Comparison of ENCODE assay signal across 1 cellular context in the genomic region with DNA sequence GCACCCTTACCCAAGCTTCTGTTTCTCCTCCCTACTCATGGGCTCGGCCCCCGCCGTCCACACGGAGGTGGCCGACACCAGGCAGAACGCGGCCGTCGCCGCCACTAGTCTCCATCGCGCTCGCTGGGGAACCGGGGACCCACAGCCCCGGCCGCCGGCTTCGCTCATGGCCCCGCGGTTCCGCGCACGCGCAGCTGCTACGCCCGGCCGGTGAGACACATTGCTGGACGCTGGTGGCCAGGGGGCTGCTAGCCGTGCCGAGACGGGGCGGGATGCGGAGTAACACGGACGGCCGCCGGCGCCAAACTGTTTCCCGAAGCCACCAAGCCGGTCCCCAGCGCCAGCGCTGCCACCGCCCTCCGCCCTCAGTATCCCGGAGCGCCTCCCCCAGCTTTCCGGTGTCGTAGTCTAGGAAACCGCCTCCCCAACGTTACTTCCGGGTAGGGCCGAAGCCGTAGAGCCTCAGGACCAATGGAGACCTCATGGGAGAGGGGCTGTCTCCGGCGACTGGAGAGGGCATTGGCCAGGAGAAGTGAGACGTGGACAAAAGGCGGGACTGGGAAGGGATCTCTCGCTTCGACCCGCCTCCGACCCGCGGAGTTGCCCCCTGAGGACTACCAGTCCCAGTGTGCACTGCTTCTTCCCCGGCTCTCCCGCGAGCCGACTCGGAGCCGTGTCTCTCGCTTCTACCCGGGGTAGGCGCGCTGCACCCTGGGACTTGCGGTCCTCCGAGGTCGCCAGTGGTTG.
TF ChIP-seq lines count a peak whose summit lies in the region.

A gene with protein sequence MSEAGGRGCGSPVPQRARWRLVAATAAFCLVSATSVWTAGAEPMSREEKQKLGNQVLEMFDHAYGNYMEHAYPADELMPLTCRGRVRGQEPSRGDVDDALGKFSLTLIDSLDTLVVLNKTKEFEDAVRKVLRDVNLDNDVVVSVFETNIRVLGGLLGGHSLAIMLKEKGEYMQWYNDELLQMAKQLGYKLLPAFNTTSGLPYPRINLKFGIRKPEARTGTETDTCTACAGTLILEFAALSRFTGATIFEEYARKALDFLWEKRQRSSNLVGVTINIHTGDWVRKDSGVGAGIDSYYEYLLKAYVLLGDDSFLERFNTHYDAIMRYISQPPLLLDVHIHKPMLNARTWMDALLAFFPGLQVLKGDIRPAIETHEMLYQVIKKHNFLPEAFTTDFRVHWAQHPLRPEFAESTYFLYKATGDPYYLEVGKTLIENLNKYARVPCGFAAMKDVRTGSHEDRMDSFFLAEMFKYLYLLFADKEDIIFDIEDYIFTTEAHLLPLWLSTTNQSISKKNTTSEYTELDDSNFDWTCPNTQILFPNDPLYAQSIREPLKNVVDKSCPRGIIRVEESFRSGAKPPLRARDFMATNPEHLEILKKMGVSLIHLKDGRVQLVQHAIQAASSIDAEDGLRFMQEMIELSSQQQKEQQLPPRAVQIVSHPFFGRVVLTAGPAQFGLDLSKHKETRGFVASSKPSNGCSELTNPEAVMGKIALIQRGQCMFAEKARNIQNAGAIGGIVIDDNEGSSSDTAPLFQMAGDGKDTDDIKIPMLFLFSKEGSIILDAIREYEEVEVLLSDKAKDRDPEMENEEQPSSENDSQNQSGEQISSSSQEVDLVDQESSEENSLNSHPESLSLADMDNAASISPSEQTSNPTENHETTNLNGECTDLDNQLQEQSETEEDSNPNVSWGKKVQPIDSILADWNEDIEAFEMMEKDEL (minus strand): TSS at position 380 of the 747 bp plus-strand sequence. CDS start 212 bp downstream, at position 168.

TF ChIP-seq in HepG2, 621 proteins besides CTCF, POLR2A, EP300 and RAD21 (continued from another document and continues in another):
- TF ChIP-seq, protein P1, sequence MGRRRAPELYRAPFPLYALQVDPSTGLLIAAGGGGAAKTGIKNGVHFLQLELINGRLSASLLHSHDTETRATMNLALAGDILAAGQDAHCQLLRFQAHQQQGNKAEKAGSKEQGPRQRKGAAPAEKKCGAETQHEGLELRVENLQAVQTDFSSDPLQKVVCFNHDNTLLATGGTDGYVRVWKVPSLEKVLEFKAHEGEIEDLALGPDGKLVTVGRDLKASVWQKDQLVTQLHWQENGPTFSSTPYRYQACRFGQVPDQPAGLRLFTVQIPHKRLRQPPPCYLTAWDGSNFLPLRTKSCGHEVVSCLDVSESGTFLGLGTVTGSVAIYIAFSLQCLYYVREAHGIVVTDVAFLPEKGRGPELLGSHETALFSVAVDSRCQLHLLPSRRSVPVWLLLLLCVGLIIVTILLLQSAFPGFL (CRISPR knock-in tag; IDR thresholded peaks at IDR 0.05), result 0 out of 2 replicates have a peak, but pooled peaks have one; percentile 47
- TF ChIP-seq, protein P2, sequence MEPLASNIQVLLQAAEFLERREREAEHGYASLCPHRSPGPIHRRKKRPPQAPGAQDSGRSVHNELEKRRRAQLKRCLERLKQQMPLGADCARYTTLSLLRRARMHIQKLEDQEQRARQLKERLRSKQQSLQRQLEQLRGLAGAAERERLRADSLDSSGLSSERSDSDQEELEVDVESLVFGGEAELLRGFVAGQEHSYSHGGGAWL (CRISPR knock-in tag; IDR thresholded peaks at IDR 0.05), result peak; percentile 65; the same call in 1 of the 2 replicates
- no peak for TF ChIP-seq MZF1 (CRISPR knock-in tag; IDR thresholded peaks at IDR 0.05; ENCODE audit: borderline replicate concordance)
- TF ChIP-seq GTF3A (CRISPR knock-in tag; conservative IDR thresholded peaks at IDR 0.05), result no peak
- TF ChIP-seq ARID2 (CRISPR knock-in tag; IDR thresholded peaks at IDR 0.05; ENCODE audit: borderline replicate concordance), result no peak
- TF ChIP-seq RBM39 (IDR thresholded peaks at IDR 0.05; ENCODE audit: low read depth, low read length, poor library complexity, severe bottlenecking), result peak; percentile 35
- peak; percentile 88; the same call in 1 of the 3 replicates for TF ChIP-seq MXI1 (IDR thresholded peaks at IDR 0.05; ENCODE audit: borderline replicate concordance, low read depth, low read length)
- TF ChIP-seq, protein P3, sequence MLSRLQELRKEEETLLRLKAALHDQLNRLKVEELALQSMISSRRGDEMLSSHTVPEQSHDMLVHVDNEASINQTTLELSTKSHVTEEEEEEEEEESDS (CRISPR knock-in tag; IDR thresholded peaks at IDR 0.05; ENCODE audit: borderline replicate concordance), result no peak
- TF ChIP-seq SRF (IDR thresholded peaks at IDR 0.05; ENCODE audit: low read depth, low read length), result no peak
- TF ChIP-seq, protein P4, sequence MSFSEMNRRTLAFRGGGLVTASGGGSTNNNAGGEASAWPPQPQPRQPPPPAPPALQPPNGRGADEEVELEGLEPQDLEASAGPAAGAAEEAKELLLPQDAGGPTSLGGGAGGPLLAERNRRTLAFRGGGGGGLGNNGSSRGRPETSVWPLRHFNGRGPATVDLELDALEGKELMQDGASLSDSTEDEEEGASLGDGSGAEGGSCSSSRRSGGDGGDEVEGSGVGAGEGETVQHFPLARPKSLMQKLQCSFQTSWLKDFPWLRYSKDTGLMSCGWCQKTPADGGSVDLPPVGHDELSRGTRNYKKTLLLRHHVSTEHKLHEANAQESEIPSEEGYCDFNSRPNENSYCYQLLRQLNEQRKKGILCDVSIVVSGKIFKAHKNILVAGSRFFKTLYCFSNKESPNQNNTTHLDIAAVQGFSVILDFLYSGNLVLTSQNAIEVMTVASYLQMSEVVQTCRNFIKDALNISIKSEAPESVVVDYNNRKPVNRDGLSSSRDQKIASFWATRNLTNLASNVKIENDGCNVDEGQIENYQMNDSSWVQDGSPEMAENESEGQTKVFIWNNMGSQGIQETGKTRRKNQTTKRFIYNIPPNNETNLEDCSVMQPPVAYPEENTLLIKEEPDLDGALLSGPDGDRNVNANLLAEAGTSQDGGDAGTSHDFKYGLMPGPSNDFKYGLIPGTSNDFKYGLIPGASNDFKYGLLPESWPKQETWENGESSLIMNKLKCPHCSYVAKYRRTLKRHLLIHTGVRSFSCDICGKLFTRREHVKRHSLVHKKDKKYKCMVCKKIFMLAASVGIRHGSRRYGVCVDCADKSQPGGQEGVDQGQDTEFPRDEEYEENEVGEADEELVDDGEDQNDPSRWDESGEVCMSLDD (CRISPR knock-in tag; IDR thresholded peaks at IDR 0.05; ENCODE audit: borderline replicate concordance), result 0 out of 2 replicates have a peak, but pooled peaks have one; percentile 53
- TF ChIP-seq PRPF4 (IDR thresholded peaks at IDR 0.05; ENCODE audit: low read depth, low read length, poor library complexity, severe bottlenecking), result no peak
- no peak for TF ChIP-seq ZNF546 (CRISPR knock-in tag; conservative IDR thresholded peaks at IDR 0.05)
- TF ChIP-seq HOXA5 (CRISPR knock-in tag; IDR thresholded peaks at IDR 0.05), result peak; percentile 69; the same call in 1 of the 2 replicates
- TF ChIP-seq, protein P5, sequence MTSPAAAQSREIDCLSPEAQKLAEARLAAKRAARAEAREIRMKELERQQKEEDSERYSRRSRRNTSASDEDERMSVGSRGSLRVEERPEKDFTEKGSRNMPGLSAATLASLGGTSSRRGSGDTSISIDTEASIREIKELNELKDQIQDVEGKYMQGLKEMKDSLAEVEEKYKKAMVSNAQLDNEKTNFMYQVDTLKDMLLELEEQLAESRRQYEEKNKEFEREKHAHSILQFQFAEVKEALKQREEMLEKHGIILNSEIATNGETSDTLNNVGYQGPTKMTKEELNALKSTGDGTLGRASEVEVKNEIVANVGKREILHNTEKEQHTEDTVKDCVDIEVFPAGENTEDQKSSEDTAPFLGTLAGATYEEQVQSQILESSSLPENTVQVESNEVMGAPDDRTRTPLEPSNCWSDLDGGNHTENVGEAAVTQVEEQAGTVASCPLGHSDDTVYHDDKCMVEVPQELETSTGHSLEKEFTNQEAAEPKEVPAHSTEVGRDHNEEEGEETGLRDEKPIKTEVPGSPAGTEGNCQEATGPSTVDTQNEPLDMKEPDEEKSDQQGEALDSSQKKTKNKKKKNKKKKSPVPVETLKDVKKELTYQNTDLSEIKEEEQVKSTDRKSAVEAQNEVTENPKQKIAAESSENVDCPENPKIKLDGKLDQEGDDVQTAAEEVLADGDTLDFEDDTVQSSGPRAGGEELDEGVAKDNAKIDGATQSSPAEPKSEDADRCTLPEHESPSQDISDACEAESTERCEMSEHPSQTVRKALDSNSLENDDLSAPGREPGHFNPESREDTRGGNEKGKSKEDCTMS (CRISPR knock-in tag; conservative IDR thresholded peaks at IDR 0.05), result no peak
- TF ChIP-seq ZFP37 (CRISPR knock-in tag; IDR thresholded peaks at IDR 0.05; ENCODE audit: borderline replicate concordance), result 0 out of 2 replicates have a peak, but pooled peaks have one; percentile 8
- no peak; the same call in 1 of the 2 replicates for TF ChIP-seq RARA (CRISPR knock-in tag; IDR thresholded peaks at IDR 0.05)
- peak; percentile 34 for TF ChIP-seq ZNF781 (CRISPR knock-in tag; IDR thresholded peaks at IDR 0.05; ENCODE audit: borderline replicate concordance, not compliant biosample characterization)
- TF ChIP-seq ZSCAN9 (CRISPR knock-in tag; IDR thresholded peaks at IDR 0.05; ENCODE audit: borderline replicate concordance), result peak; percentile 39
- TF ChIP-seq ZNF713 (CRISPR knock-in tag; IDR thresholded peaks at IDR 0.05), result peak; percentile 81; the same call in 1 of the 2 replicates
- no peak for TF ChIP-seq ZMYM3 (CRISPR knock-in tag; IDR thresholded peaks at IDR 0.05)
- TF ChIP-seq, protein P6, sequence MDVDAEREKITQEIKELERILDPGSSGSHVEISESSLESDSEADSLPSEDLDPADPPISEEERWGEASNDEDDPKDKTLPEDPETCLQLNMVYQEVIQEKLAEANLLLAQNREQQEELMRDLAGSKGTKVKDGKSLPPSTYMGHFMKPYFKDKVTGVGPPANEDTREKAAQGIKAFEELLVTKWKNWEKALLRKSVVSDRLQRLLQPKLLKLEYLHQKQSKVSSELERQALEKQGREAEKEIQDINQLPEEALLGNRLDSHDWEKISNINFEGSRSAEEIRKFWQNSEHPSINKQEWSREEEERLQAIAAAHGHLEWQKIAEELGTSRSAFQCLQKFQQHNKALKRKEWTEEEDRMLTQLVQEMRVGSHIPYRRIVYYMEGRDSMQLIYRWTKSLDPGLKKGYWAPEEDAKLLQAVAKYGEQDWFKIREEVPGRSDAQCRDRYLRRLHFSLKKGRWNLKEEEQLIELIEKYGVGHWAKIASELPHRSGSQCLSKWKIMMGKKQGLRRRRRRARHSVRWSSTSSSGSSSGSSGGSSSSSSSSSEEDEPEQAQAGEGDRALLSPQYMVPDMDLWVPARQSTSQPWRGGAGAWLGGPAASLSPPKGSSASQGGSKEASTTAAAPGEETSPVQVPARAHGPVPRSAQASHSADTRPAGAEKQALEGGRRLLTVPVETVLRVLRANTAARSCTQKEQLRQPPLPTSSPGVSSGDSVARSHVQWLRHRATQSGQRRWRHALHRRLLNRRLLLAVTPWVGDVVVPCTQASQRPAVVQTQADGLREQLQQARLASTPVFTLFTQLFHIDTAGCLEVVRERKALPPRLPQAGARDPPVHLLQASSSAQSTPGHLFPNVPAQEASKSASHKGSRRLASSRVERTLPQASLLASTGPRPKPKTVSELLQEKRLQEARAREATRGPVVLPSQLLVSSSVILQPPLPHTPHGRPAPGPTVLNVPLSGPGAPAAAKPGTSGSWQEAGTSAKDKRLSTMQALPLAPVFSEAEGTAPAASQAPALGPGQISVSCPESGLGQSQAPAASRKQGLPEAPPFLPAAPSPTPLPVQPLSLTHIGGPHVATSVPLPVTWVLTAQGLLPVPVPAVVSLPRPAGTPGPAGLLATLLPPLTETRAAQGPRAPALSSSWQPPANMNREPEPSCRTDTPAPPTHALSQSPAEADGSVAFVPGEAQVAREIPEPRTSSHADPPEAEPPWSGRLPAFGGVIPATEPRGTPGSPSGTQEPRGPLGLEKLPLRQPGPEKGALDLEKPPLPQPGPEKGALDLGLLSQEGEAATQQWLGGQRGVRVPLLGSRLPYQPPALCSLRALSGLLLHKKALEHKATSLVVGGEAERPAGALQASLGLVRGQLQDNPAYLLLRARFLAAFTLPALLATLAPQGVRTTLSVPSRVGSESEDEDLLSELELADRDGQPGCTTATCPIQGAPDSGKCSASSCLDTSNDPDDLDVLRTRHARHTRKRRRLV (CRISPR knock-in tag; IDR thresholded peaks at IDR 0.05), result no peak; the same call in 1 of the 2 replicates
- TF ChIP-seq, protein P7, sequence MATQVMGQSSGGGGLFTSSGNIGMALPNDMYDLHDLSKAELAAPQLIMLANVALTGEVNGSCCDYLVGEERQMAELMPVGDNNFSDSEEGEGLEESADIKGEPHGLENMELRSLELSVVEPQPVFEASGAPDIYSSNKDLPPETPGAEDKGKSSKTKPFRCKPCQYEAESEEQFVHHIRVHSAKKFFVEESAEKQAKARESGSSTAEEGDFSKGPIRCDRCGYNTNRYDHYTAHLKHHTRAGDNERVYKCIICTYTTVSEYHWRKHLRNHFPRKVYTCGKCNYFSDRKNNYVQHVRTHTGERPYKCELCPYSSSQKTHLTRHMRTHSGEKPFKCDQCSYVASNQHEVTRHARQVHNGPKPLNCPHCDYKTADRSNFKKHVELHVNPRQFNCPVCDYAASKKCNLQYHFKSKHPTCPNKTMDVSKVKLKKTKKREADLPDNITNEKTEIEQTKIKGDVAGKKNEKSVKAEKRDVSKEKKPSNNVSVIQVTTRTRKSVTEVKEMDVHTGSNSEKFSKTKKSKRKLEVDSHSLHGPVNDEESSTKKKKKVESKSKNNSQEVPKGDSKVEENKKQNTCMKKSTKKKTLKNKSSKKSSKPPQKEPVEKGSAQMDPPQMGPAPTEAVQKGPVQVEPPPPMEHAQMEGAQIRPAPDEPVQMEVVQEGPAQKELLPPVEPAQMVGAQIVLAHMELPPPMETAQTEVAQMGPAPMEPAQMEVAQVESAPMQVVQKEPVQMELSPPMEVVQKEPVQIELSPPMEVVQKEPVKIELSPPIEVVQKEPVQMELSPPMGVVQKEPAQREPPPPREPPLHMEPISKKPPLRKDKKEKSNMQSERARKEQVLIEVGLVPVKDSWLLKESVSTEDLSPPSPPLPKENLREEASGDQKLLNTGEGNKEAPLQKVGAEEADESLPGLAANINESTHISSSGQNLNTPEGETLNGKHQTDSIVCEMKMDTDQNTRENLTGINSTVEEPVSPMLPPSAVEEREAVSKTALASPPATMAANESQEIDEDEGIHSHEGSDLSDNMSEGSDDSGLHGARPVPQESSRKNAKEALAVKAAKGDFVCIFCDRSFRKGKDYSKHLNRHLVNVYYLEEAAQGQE (IDR thresholded peaks at IDR 0.05; ENCODE audit: borderline replicate concordance in 1 of 2, low read depth in 1 of 2, low read length in 2 of 2), result no peak
- TF ChIP-seq AKAP8 (CRISPR knock-in tag; IDR thresholded peaks at IDR 0.05), result no peak
- peak; percentile 72; the same call in 1 of the 2 replicates for TF ChIP-seq ZNF557 (CRISPR knock-in tag; IDR thresholded peaks at IDR 0.05)
- TF ChIP-seq BORCS8-MEF2B (CRISPR knock-in tag; IDR thresholded peaks at IDR 0.05), result 0 out of 2 replicates have a peak, but pooled peaks have one; percentile 24
- TF ChIP-seq, protein P8, sequence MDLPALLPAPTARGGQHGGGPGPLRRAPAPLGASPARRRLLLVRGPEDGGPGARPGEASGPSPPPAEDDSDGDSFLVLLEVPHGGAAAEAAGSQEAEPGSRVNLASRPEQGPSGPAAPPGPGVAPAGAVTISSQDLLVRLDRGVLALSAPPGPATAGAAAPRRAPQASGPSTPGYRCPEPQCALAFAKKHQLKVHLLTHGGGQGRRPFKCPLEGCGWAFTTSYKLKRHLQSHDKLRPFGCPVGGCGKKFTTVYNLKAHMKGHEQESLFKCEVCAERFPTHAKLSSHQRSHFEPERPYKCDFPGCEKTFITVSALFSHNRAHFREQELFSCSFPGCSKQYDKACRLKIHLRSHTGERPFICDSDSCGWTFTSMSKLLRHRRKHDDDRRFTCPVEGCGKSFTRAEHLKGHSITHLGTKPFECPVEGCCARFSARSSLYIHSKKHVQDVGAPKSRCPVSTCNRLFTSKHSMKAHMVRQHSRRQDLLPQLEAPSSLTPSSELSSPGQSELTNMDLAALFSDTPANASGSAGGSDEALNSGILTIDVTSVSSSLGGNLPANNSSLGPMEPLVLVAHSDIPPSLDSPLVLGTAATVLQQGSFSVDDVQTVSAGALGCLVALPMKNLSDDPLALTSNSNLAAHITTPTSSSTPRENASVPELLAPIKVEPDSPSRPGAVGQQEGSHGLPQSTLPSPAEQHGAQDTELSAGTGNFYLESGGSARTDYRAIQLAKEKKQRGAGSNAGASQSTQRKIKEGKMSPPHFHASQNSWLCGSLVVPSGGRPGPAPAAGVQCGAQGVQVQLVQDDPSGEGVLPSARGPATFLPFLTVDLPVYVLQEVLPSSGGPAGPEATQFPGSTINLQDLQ (CRISPR knock-in tag; IDR thresholded peaks at IDR 0.05), result no peak
